In genomic region chr10:27100800-27101347, GRCh38 we compare ENCODE assay signal across 8 cellular contexts. TPM values are rescaled to one million over a fixed set of nuclear protein-coding genes. Genes with fewer than 3 reads are reported as not detected.
DNase-seq lines count a peak whose midpoint lies in the region; ATAC-seq and TF ChIP-seq lines count a peak whose summit lies in the region.

No MANE protein-coding gene starts in this region.

- peak overlapping the region; percentile 88 for H3K4me3 Mint-ChIP-seq in WTC11

- no peak overlapping the region for H2AK5ac ChIP-seq in neuronal stem cell (ENCODE audit: low read depth, low read length)

- H4K8ac ChIP-seq in neuronal stem cell (ENCODE audit: low read depth, low read length): no peak overlapping the region

- H3K23ac ChIP-seq in neuronal stem cell (ENCODE audit: low read depth, low read length, poor library complexity): no peak overlapping the region

- no peak overlapping the region for H3K27ac Mint-ChIP-seq in WTC11

- peaks cover 3% of the 10 kb centered on the region for H3K79me1 ChIP-seq in neuronal stem cell (ENCODE audit: low read depth, low read length)

- peaks cover 3 to 18% of the 10 kb centered on the region in 2 donors for H3K36me3 ChIP-seq in neuronal stem cell (replicated peaks in 1 of 2; ENCODE audit: control insufficient read depth in 2 of 2, insufficient read depth in 2 of 2, low read length in 2 of 2)

- no peak for TF ChIP-seq CTCF in AG04450 (IDR thresholded peaks at IDR 0.05; ENCODE audit: low read depth, low read length)
- TF ChIP-seq CTCF in WTC11 (IDR thresholded peaks at IDR 0.05): no peak
- TF ChIP-seq CTCF in epithelial cell of proximal tubule (conservative IDR thresholded peaks at IDR 0.05; ENCODE audit: low read depth, low read length): no peak

- H4K91ac ChIP-seq in neuronal stem cell (ENCODE audit: low read depth, low read length, poor library complexity): no peak overlapping the region

- H3K4me1 ChIP-seq in neuronal stem cell (ENCODE audit: control insufficient read depth in 2 of 2, insufficient read depth in 1 of 2, low read depth in 1 of 2, low read length in 2 of 2): peaks cover 0 to 3% of the 10 kb centered on the region in 2 donors

- no peak overlapping the region for H2BK12ac ChIP-seq in neuronal stem cell (ENCODE audit: low read length)

- no peak overlapping the region for H2BK5ac ChIP-seq in neuronal stem cell (ENCODE audit: low read length)

- no peaks in the 10 kb centered on the region for H3K9me3 ChIP-seq in AG04450 (ENCODE audit: control insufficient read depth, insufficient read depth, low read length)
- no peaks in the 10 kb centered on the region for H3K9me3 ChIP-seq in neuronal stem cell (replicated peaks in 1 of 2; ENCODE audit: control insufficient read depth in 2 of 2, insufficient read depth in 1 of 2, low read depth in 1 of 2, low read length in 2 of 2)

- H3K14ac ChIP-seq in neuronal stem cell (ENCODE audit: low read length): no peak overlapping the region

- H2BK120ac ChIP-seq in neuronal stem cell (ENCODE audit: low read depth, low read length): no peak overlapping the region

- H2BK15ac ChIP-seq in neuronal stem cell (ENCODE audit: low read length): no peak overlapping the region

- WGBS in neuronal stem cell (ENCODE audit: extremely low coverage in 2 of 2, insufficient read length in 2 of 2, insufficient replicate concordance in 1 of 2), 2 donors: no CpG with 5 or more reads among the region's 14 CpGs

- CTCF ChIA-PET in AG04450 (lab: Charles Lee): no interaction called here
- CTCF ChIA-PET in WTC11 (lab: Charles Lee): no interaction called here

- peaks cover 6% of the 10 kb centered on the region; the same call in 1 of the 2 replicates for H3K4me1 Mint-ChIP-seq in WTC11

- no peak overlapping the region for H3K18ac ChIP-seq in neuronal stem cell (ENCODE audit: low read length)

- POLR2A ChIA-PET in AG04450 (lab: Yijun Ruan, JAX): no interaction called here
- POLR2A ChIA-PET in WTC11 (lab: Charles Lee): no interaction called here

- no peak overlapping the region for H3K4ac ChIP-seq in neuronal stem cell (ENCODE audit: low read length)

- no peak for DNase-seq in AG04450 (ENCODE audit: low read depth, low spot score)
- no peak for DNase-seq in WTC11 (ENCODE audit: low spot score)
- DNase-seq in epithelial cell of proximal tubule (ENCODE audit: low read depth): no peak
- no peak for DNase-seq in neuronal stem cell (ENCODE audit: low spot score)
- DNase-seq in HCEC 1CT: no peak

- peak overlapping the region; percentile 93 for H2AFZ ChIP-seq in neuronal stem cell (ENCODE audit: low read length)

- no peaks in the 10 kb centered on the region; the same call in 1 of the 2 replicates for H3K36me3 Mint-ChIP-seq in WTC11

- H3K27me3 ChIP-seq in AG04450 (ENCODE audit: control insufficient read depth, insufficient read depth, low read length) (no peaks in the 10 kb centered on the region), neuronal stem cell (ENCODE audit: control insufficient read depth in 3 of 3, insufficient read depth in 3 of 3, low read depth in 1 of 3, low read length in 3 of 3) (no peaks in the 10 kb centered on the region)

- H3K4me3 ChIP-seq in AG04450 (ENCODE audit: low read depth, low read length) (peak overlapping the region; percentile 85), epithelial cell of proximal tubule (ENCODE audit: low read depth, low read length) (peak overlapping the region; percentile 95), neuronal stem cell (ENCODE audit: low read length in 2 of 2) (peak overlapping the region; percentile 69 to 82)

- peak overlapping the region; percentile 42 for H3K4me2 ChIP-seq in neuronal stem cell (ENCODE audit: insufficient read depth, low read length, poor library complexity, severe bottlenecking)

- H3K9ac ChIP-seq in neuronal stem cell (ENCODE audit: low read depth, low read length, poor library complexity): no peak overlapping the region

- ATAC-seq in HG02571 (IDR thresholded peaks at IDR 0.05; ENCODE audit: unreplicated experiment) (peak; percentile 1), WTC11 (peak; percentile 9), GM21381 (IDR thresholded peaks at IDR 0.05; ENCODE audit: unreplicated experiment) (no peak), GM19035 (IDR thresholded peaks at IDR 0.05; ENCODE audit: unreplicated experiment) (no peak)

- peak overlapping the region; percentile 87 for H3K27ac ChIP-seq in AG04450 (ENCODE audit: low read depth, low read length)
- no peak overlapping the region for H3K27ac ChIP-seq in neuronal stem cell (replicated peaks; ENCODE audit: low read length)

- peaks cover 3% of the 10 kb centered on the region for H3K27me3 Mint-ChIP-seq in WTC11 (ENCODE audit: low read depth)

- peaks cover 4% of the 10 kb centered on the region; the same call in 1 of the 2 replicates for H3K9me3 Mint-ChIP-seq in WTC11

TF ChIP-seq in WTC11, 78 proteins besides CTCF, POLR2A, EP300 and RAD21 (continues in another document):
- no peak for TF ChIP-seq IRF1 (CRISPR knock-in tag; IDR thresholded peaks at IDR 0.05)
- TF ChIP-seq ZBTB43 (CRISPR knock-in tag; IDR thresholded peaks at IDR 0.05): no peak
- TF ChIP-seq OVOL2 (CRISPR knock-in tag; IDR thresholded peaks at IDR 0.05; ENCODE audit: borderline replicate concordance): no peak
- no peak for TF ChIP-seq SP1 (CRISPR knock-in tag; conservative IDR thresholded peaks at IDR 0.05)
- TF ChIP-seq GTF2I (CRISPR knock-in tag; conservative IDR thresholded peaks at IDR 0.05): no peak
- no peak for TF ChIP-seq PREB (CRISPR knock-in tag; IDR thresholded peaks at IDR 0.05; ENCODE audit: borderline replicate concordance)
- no peak for TF ChIP-seq ERG (CRISPR knock-in tag; IDR thresholded peaks at IDR 0.05)
- no peak for TF ChIP-seq E2F5 (CRISPR knock-in tag; IDR thresholded peaks at IDR 0.05)
- no peak for TF ChIP-seq MYBL2 (CRISPR knock-in tag; IDR thresholded peaks at IDR 0.05)

RNA-seq across cellular contexts. Expression of gene ANKRD26, which starts 0.6 kb away (rescaled TPM):
- polyA plus RNA-seq in AG04450 (2011; rRNA removed): 2.3 and 3.6 TPM in 2 replicates
- polyA minus RNA-seq in AG04450 (2011; rRNA and poly(A)+ RNA removed): 2.2 and 4.8 TPM in 2 replicates
- total RNA-seq in WTC11 (2021) (7.3 to 10.2 TPM (median 8.1 TPM) in 3 replicates), epithelial cell of proximal tubule (3.5 and 4.7 TPM in 2 replicates)
- 15.9 TPM for polyA plus RNA-seq in neuronal stem cell (2013, experiment 1 of 2)
- 17.2 TPM for polyA plus RNA-seq in neuronal stem cell (2013, experiment 2 of 2)

RNA-seq across cellular contexts. Expression of gene YME1L1, which starts 53.3 kb away (rescaled TPM):
- 115 and 135 TPM in 2 replicates for polyA plus RNA-seq in AG04450 (2011; rRNA removed)
- 35.5 and 75.0 TPM in 2 replicates for polyA minus RNA-seq in AG04450 (2011; rRNA and poly(A)+ RNA removed)
- 97.8 to 102 TPM (median 102 TPM) in 3 replicates for total RNA-seq in WTC11 (2021)
- total RNA-seq in epithelial cell of proximal tubule: 65.8 and 80.6 TPM in 2 replicates
- 75.4 TPM for polyA plus RNA-seq in neuronal stem cell (2013, experiment 1 of 2)
- 79.1 TPM for polyA plus RNA-seq in neuronal stem cell (2013, experiment 2 of 2)

RNA-seq across cellular contexts. Expression of gene MASTL, which starts 54.3 kb away (rescaled TPM):
- 4.2 and 4.6 TPM in 2 replicates for polyA plus RNA-seq in AG04450 (2011; rRNA removed)
- polyA minus RNA-seq in AG04450 (2011; rRNA and poly(A)+ RNA removed): 2.3 and 3.4 TPM in 2 replicates
- total RNA-seq in WTC11 (2021): 25.2 to 25.5 TPM (median 25.5 TPM) in 3 replicates
- total RNA-seq in epithelial cell of proximal tubule: 28.9 and 34.5 TPM in 2 replicates
- polyA plus RNA-seq in neuronal stem cell (2013, experiment 1 of 2): 41.0 TPM
- polyA plus RNA-seq in neuronal stem cell (2013, experiment 2 of 2): 42.4 TPM

Comparison
In these comparisons a context has a peak if more than half of its experiments do, and no peak if none do; other contexts are left out.
1. ATAC-seq: peak in HG02571 (single experiment) and WTC11 (single experiment); none in GM21381 (single experiment) and GM19035 (single experiment).
2. Peak in every context shown above with its lines, with median percentiles within 50 percentile points of each other: H3K4me3 ChIP-seq.